Comparison of ENCODE assay signal across 8 cellular contexts in the genomic region with DNA sequence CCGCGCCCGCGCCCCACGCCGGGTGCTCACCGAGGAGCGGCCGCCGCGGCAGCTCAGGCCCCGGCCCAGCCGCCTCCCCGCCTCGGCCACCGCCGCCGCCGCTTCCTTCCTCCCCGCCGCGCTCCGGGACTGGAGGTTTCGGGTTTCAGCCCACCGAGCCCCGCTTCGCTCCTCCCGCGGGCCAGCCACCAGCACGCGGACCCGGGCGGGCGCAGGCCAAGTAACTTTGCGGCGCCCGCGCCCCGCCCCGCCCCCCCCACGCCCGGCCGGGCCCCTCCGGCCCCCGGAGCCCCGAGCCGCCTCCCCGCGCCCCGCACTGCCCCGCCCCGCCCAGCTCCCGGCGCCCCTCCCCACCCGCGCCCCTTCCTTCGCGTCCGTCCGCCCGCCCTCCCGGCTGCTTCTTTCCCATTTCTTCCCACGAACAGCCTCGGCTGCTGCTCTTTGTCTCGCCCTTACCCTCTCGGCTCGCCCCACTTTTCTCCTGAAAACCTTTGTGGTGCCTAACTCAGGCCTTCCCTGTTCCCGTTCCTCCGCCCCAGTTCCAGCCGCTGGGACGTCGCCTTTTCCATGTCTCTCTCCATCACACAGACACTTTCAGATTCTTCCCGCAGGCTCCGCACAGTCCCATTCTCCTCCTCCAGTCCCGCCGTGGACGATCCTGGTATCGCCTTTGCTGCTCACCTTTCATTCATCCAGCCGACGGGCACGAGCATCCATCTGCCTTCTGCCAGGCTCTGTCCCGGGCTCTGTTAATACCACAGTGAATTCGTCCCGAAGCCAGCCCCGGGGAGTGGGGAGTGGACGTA. TPM values are rescaled to one million over a fixed set of nuclear protein-coding genes. Genes with fewer than 3 reads are reported as not detected.
DNase-seq lines count a peak whose midpoint lies in the region; ATAC-seq, FAIRE-seq and TF ChIP-seq lines count a peak whose summit lies in the region.

A gene with protein sequence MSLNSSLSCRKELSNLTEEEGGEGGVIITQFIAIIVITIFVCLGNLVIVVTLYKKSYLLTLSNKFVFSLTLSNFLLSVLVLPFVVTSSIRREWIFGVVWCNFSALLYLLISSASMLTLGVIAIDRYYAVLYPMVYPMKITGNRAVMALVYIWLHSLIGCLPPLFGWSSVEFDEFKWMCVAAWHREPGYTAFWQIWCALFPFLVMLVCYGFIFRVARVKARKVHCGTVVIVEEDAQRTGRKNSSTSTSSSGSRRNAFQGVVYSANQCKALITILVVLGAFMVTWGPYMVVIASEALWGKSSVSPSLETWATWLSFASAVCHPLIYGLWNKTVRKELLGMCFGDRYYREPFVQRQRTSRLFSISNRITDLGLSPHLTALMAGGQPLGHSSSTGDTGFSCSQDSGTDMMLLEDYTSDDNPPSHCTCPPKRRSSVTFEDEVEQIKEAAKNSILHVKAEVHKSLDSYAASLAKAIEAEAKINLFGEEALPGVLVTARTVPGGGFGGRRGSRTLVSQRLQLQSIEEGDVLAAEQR (minus strand): TSS at position 222 of the 806 bp plus-strand sequence. CDS start 32,080 bp downstream, outside the sequence.

- peak within 1 kb of the TSS; percentile 82 for H3K4me3 ChIP-seq in AG10803 (ENCODE audit: low read length)

- H3K27me3 Mint-ChIP-seq in activated naive CD4-positive, alpha-beta T cell treated with anti-CD3 and anti-CD28 coated beads for 36 hours (ENCODE audit: low read depth), result peaks cover 26% of the 10 kb centered on the region
- no peaks in the 10 kb centered on the region for H3K27me3 Mint-ChIP-seq in nephron progenitor cell (ENCODE audit: low read depth, poor library complexity)

- intact Hi-C loops in activated naive CD4-positive, alpha-beta T cell treated with anti-CD3 and anti-CD28 coated beads for 36 hours (cut with micrococcal nuclease), result loop anchor here (1.0 to 5.0 kb wide), 2 partner anchors 9 to 420 kb away; no protein-coding TSS in a partner anchor

- DNase-seq in AG10803 (ENCODE audit: low read depth) (peak; percentile 34), GM20000 (ENCODE audit: low spot score) (peak; percentile 69), NCI-H526 treated with DMSO at 0.1 percent for 48 hours (lab: John Stamatoyannopoulos, UW) (peak; percentile 66), frontal cortex (ENCODE audit: low spot score in 2 of 2) (peak in 1 of 2 donors; percentile 42), nephron progenitor cell (peak; percentile 88), putamen (ENCODE audit: low spot score) (no peak)
- peak; percentile 37 for DNase-seq in activated naive CD4-positive, alpha-beta T cell treated with anti-CD3 and anti-CD28 coated beads for 36 hours

- CTCF ChIA-PET in activated naive CD4-positive, alpha-beta T cell treated with anti-CD3 and anti-CD28 coated beads for 36 hours (lab: Charles Lee), result interaction anchor here (1.3 kb wide), 1 partner anchor 97 kb away, joined by 3 read pairs; no protein-coding TSS in a partner anchor

- no peak for ATAC-seq in GM18909 (IDR thresholded peaks at IDR 0.05; ENCODE audit: poor library complexity, unreplicated experiment)

- no peak within 1 kb of the TSS for H3K27ac Mint-ChIP-seq in activated naive CD4-positive, alpha-beta T cell treated with anti-CD3 and anti-CD28 coated beads for 36 hours
- H3K27ac Mint-ChIP-seq in nephron progenitor cell, result peak within 1 kb of the TSS; percentile 99

- H3K4me3 Mint-ChIP-seq in activated naive CD4-positive, alpha-beta T cell treated with anti-CD3 and anti-CD28 coated beads for 36 hours, result peak within 1 kb of the TSS; percentile 75
- H3K4me3 Mint-ChIP-seq in nephron progenitor cell, result peak within 1 kb of the TSS; percentile 98

- FAIRE-seq in frontal cortex (lab: Jason Lieb, UNC), result no peak

- TF ChIP-seq CTCF in AG10803 (conservative IDR thresholded peaks at IDR 0.05; ENCODE audit: low read length) (no peak), GM20000 (IDR thresholded peaks at IDR 0.05; ENCODE audit: extremely low read depth, missing control alignments) (no peak), nephron progenitor cell (IDR thresholded peaks at IDR 0.05) (no peak)

- no peaks in the 10 kb centered on the region for H3K9me3 Mint-ChIP-seq in activated naive CD4-positive, alpha-beta T cell treated with anti-CD3 and anti-CD28 coated beads for 36 hours
- H3K9me3 Mint-ChIP-seq in nephron progenitor cell, result no peaks in the 10 kb centered on the region

- peaks cover 39% of the 10 kb centered on the region for H3K4me1 Mint-ChIP-seq in activated naive CD4-positive, alpha-beta T cell treated with anti-CD3 and anti-CD28 coated beads for 36 hours (ENCODE audit: low read depth)
- peaks cover 45% of the 10 kb centered on the region for H3K4me1 Mint-ChIP-seq in nephron progenitor cell

- H3K36me3 Mint-ChIP-seq in activated naive CD4-positive, alpha-beta T cell treated with anti-CD3 and anti-CD28 coated beads for 36 hours (ENCODE audit: low read depth), result no peaks in the 10 kb centered on the region
- H3K36me3 Mint-ChIP-seq in nephron progenitor cell (ENCODE audit: low read depth), result peaks cover 19% of the 10 kb centered on the region

RNA-seq across cellular contexts. Expression of the gene that starts here (rescaled TPM):
- total RNA-seq in activated naive CD4-positive, alpha-beta T cell treated with anti-CD3 and anti-CD28 coated beads for 36 hours, result under 1 TPM; 0.12 to 0.29 TPM
- 76.2 TPM for total RNA-seq in frontal cortex

Comparison
In these comparisons a context has a peak if more than half of its experiments do, and no peak if none do; other contexts are left out.
1. RNA of the gene that starts here (total RNA-seq): 76.2 TPM in frontal cortex (single experiment); 0.12 to 0.29 TPM in activated naive CD4-positive, alpha-beta T cell treated with anti-CD3 and anti-CD28 coated beads for 36 hours; every median in the first group is over 10 times any median in the second.
2. Peak in DNase-seq in activated naive CD4-positive, alpha-beta T cell treated with anti-CD3 and anti-CD28 coated beads for 36 hours; RNA of the gene not detected or under 1 TPM.